Comparison of ENCODE assay signal across 12 cellular contexts in the genomic region with DNA sequence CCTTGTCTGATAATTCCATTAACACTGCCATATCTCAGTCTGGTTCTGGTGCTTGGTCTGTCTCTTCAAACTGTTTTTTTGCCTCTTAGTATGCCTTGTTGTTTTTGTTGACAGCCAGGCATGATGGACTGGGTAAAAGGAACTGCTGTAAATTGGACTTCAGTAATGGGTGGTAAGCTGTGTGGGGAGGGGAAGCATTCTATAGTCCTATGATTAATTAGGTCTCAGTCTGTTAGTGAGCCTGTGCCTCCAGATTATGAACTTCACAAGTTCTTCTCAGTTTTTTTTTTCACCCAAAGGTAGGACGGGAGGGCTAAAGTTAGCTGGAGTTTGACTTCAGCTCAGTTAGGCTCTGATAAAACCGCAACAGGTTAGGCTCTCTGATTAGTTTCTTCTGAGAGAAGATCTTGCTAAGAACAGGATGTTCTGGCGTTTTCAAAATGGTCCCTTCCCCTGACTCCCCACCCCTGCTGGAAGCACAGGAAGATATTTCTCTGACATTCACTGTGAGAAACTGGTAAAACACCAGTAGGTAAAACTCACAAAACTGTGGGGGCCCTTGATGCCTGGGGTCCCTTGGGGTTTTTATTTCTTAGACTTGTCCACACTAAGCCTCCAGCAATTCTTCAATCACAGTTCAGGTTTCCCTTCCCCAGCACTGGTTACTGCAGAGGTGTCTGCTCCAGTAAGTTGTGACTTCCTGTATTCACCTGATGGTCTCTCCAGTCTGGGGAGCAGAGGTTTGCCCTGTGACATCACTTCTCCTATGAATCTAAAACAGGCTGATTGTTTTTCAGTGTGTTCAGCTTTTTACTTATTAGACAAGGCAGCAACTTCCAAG. TPM values are rescaled to one million over a fixed set of nuclear protein-coding genes. Genes with fewer than 3 reads are reported as not detected.
A peak's percentile ranks its signal among the peaks of the same experiment; 100 is the strongest.
DNase-seq lines count a peak whose midpoint lies in the region; ATAC-seq and TF ChIP-seq lines count a peak whose summit lies in the region.
"Had no signal": no experiment of that assay in that cellular context is flagged by ENCODE, and none has a peak within 500 bp of the region (broad histone marks: within the 10 kb centered on the region; RNA-seq: fewer than 3 reads in every experiment).

No MANE protein-coding gene starts in this region.

- peak overlapping the region; percentile 53 for H3K27ac Mint-ChIP-seq in CD8-positive, alpha-beta T cell
- H3K27ac Mint-ChIP-seq in T-cell, result peak overlapping the region; percentile 82 to 86

- CTCF ChIA-PET in CD8-positive, alpha-beta T cell (lab: Charles Lee), result interaction anchor here (0.6 kb wide), 1 partner anchor 44 kb away, joined by 3 read pairs; the partner anchor contains the start of gene CCDC71L
- CTCF ChIA-PET in T-cell (lab: Charles Lee), result interaction anchor here (0.6 to 1.3 kb wide), 3 partner anchors 12 to 433 kb away, joined by 3 to 6 read pairs (median 3); no protein-coding TSS in a partner anchor

- DNase-seq in CD8-positive, alpha-beta T cell, result peak in 3 of 7 experiments; percentile 1 to 50 (median 8)
- DNase-seq in T-cell, result peak in 12 of 34 experiments; percentile 1 to 19 (median 7)
- DNase-seq in kidney tubule cell (ENCODE audit: low spot score), result peak; percentile 49
- no peak for DNase-seq in right atrium auricular region (ENCODE audit: low spot score)
- no peak for DNase-seq in heart left ventricle
- DNase-seq in gastrocnemius medialis, result no peak
- DNase-seq: NCI-H1694, NCI-H82, uterus had no signal

- H3K4me1 Mint-ChIP-seq in CD8-positive, alpha-beta T cell (ENCODE audit: low read depth), result peaks cover 12% of the 10 kb centered on the region
- H3K4me1 Mint-ChIP-seq in T-cell, result peaks cover 15 to 19% (median 19%) of the 10 kb centered on the region in 3 donors

- peak; percentile 71 for ATAC-seq in CD8-positive, alpha-beta T cell
- ATAC-seq in GM18868 (IDR thresholded peaks at IDR 0.05; ENCODE audit: unreplicated experiment) (peak; percentile 94), T-cell (replicated peaks in 1 of 4) (peak; percentile 75 to 93 (median 88)), heart left ventricle (no peak), HG02870 (IDR thresholded peaks at IDR 0.05; ENCODE audit: unreplicated experiment) (no peak), gastrocnemius medialis (no peak)

- no peaks in the 10 kb centered on the region for H3K9me3 Mint-ChIP-seq in CD8-positive, alpha-beta T cell
- H3K9me3 Mint-ChIP-seq in T-cell, result peaks cover 0 to 2% (median 0%) of the 10 kb centered on the region in 3 donors

- in situ Hi-C loops in gastrocnemius medialis (cut with MboI; ENCODE audit: low sequenced_read_pairs in 4 of 4), result no loop called here

- POLR2A ChIA-PET in CD8-positive, alpha-beta T cell (lab: Charles Lee), result no interaction called here
- POLR2A ChIA-PET in T-cell (lab: Charles Lee), result interaction anchor here in 1 of 2 donors (0.6 kb wide), 1 partner anchor 160 kb away, joined by 3 read pairs; no protein-coding TSS in a partner anchor

- no peaks in the 10 kb centered on the region for H3K36me3 Mint-ChIP-seq in CD8-positive, alpha-beta T cell
- H3K36me3 Mint-ChIP-seq in T-cell, result no peaks in the 10 kb centered on the region

- H3K4me3 Mint-ChIP-seq in CD8-positive, alpha-beta T cell, result peak overlapping the region; percentile 32
- H3K4me3 Mint-ChIP-seq in T-cell, result peak overlapping the region in 1 of 3 donors; percentile 29

- H3K27me3 ChIP-seq in CD8-positive, alpha-beta T cell (ENCODE audit: insufficient read depth, low read length), result no peaks in the 10 kb centered on the region
- H3K27me3 ChIP-seq in right atrium auricular region (no peaks in the 10 kb centered on the region), heart left ventricle (peaks cover 0 to 9% (median 0%) of the 10 kb centered on the region in 9 donors), gastrocnemius medialis (no peaks in the 10 kb centered on the region)
- H3K27me3 ChIP-seq: uterus had no signal

- no peak overlapping the region for H3K4me3 ChIP-seq in CD8-positive, alpha-beta T cell (ENCODE audit: low read depth, low read length)
- H3K4me3 ChIP-seq in right atrium auricular region (no peak overlapping the region), heart left ventricle (no peak overlapping the region), gastrocnemius medialis (no peak overlapping the region)
- H3K4me3 ChIP-seq: uterus had no signal

- 49 to 55% (median 53%) methylated on average over 3 of the region's 3 CpGs for WGBS in heart left ventricle, 4 donors

- H3K27ac ChIP-seq in CD8-positive, alpha-beta T cell (ENCODE audit: low read depth, low read length), result no peak overlapping the region
- H3K27ac ChIP-seq in right atrium auricular region, result no peak overlapping the region
- no peak overlapping the region for H3K27ac ChIP-seq in heart left ventricle
- H3K27ac ChIP-seq in gastrocnemius medialis, result no peak overlapping the region
- H3K27ac ChIP-seq: C4-2B, uterus had no signal

- H3K27me3 Mint-ChIP-seq in CD8-positive, alpha-beta T cell (ENCODE audit: low read depth), result peaks cover 11% of the 10 kb centered on the region
- no peaks in the 10 kb centered on the region for H3K27me3 Mint-ChIP-seq in T-cell

- TF ChIP-seq POLR2A in heart left ventricle (IDR thresholded peaks at IDR 0.05) (no peak), gastrocnemius medialis (IDR thresholded peaks at IDR 0.05) (no peak)

- H3K9me3 ChIP-seq in CD8-positive, alpha-beta T cell (ENCODE audit: low read length), result no peaks in the 10 kb centered on the region
- H3K9me3 ChIP-seq in right atrium auricular region (peaks cover 0 to under 1% of the 10 kb centered on the region in 2 donors), heart left ventricle (peaks cover 0 to 9% (median 0%) of the 10 kb centered on the region in 12 donors), gastrocnemius medialis (no peaks in the 10 kb centered on the region)
- H3K9me3 ChIP-seq: uterus had no signal

- no peak for TF ChIP-seq CTCF in CD8-positive, alpha-beta T cell (IDR thresholded peaks at IDR 0.05)
- no peak for TF ChIP-seq CTCF in right atrium auricular region (IDR thresholded peaks at IDR 0.05)
- no peak for TF ChIP-seq CTCF in heart left ventricle (IDR thresholded peaks at IDR 0.05)
- no peak for TF ChIP-seq CTCF in gastrocnemius medialis (IDR thresholded peaks at IDR 0.05 in 4 of 5, conservative IDR thresholded peaks at IDR 0.05 in 1 of 5)

- H3K4me1 ChIP-seq in CD8-positive, alpha-beta T cell (ENCODE audit: insufficient read depth, low read length), result peaks cover 9% of the 10 kb centered on the region
- H3K4me1 ChIP-seq in right atrium auricular region, result no peaks in the 10 kb centered on the region
- no peaks in the 10 kb centered on the region for H3K4me1 ChIP-seq in heart left ventricle
- no peaks in the 10 kb centered on the region for H3K4me1 ChIP-seq in gastrocnemius medialis
- H3K4me1 ChIP-seq: uterus had no signal

- no peaks in the 10 kb centered on the region for H3K36me3 ChIP-seq in CD8-positive, alpha-beta T cell (ENCODE audit: insufficient read depth, low read length)
- H3K36me3 ChIP-seq in right atrium auricular region (no peaks in the 10 kb centered on the region), heart left ventricle (no peaks in the 10 kb centered on the region), gastrocnemius medialis (no peaks in the 10 kb centered on the region)
- H3K36me3 ChIP-seq: uterus had no signal

- intact Hi-C loops in CD8-positive, alpha-beta T cell (cut with DNase I, micrococcal nuclease), result no loop called here
- intact Hi-C loops in heart left ventricle (cut with DNase I) (no loop called here), gastrocnemius medialis (cut with DNase I; ENCODE audit: low total_unique reads) (no loop called here)

RNA-seq across cellular contexts. Expression of gene CCDC71L, which starts 43.3 kb away (rescaled TPM):
- total RNA-seq in CD8-positive, alpha-beta T cell, result 10 to 100 TPM; 10.4 to 11.1 TPM
- total RNA-seq in T-cell (10 to 100 TPM; 13.0 to 21.9 (median 14.0) TPM), right atrium auricular region (10 to 100 TPM; 17.5 to 20.9 TPM), heart left ventricle (10 to 100 TPM in 3 of 9 donors, 1 to 10 TPM in 6; 5.3 to 16.7 (median 6.9) TPM), gastrocnemius medialis (1 to 10 TPM; 4.4 to 7.0 (median 5.7) TPM)
- polyA plus RNA-seq in heart left ventricle, result 1 to 10 TPM; 3.5 to 4.1 TPM

Comparison
In these comparisons a context has a peak if more than half of its experiments do, and no peak if none do; other contexts are left out.
1. ATAC-seq: peak in CD8-positive, alpha-beta T cell (single experiment), GM18868 (single experiment) and T-cell (4 of 4); none in heart left ventricle (0 of 4), HG02870 (single experiment) and gastrocnemius medialis (0 of 2).